1 cellular context compared by ENCODE assay signal in genomic region chr3:49298511-49298910, GRCh38.
TF ChIP-seq lines count a peak whose summit lies in the region.

No MANE protein-coding gene starts in this region.

TF ChIP-seq in HepG2, 621 proteins besides CTCF, POLR2A, EP300 and RAD21 (continued from another document):
- TF ChIP-seq ZNF691 (CRISPR knock-in tag; IDR thresholded peaks at IDR 0.05; ENCODE audit: borderline replicate concordance, low read depth) (no peak), DMTF1 (CRISPR knock-in tag; IDR thresholded peaks at IDR 0.05) (no peak), KAT7 (CRISPR knock-in tag; IDR thresholded peaks at IDR 0.05; ENCODE audit: borderline replicate concordance) (no peak), ZNF777 (CRISPR knock-in tag; IDR thresholded peaks at IDR 0.05) (no peak), ARID5B (CRISPR knock-in tag; IDR thresholded peaks at IDR 0.05) (peak; percentile 50; the same call in 1 of the 2 replicates), ZNF747 (CRISPR knock-in tag; IDR thresholded peaks at IDR 0.05; ENCODE audit: borderline replicate concordance) (no peak), SOX13 (IDR thresholded peaks at IDR 0.05) (no peak), SOX13 (CRISPR knock-in tag; conservative IDR thresholded peaks at IDR 0.05 in 1 of 2, IDR thresholded peaks at IDR 0.05 in 1 of 2) (peak in 1 of 2 experiments; percentile 65; a peak in 1 of 4 replicates), ZNF124 (CRISPR knock-in tag; IDR thresholded peaks at IDR 0.05) (no peak), RARA (CRISPR knock-in tag; IDR thresholded peaks at IDR 0.05) (peak; percentile 62), ZNF687 (CRISPR knock-in tag; IDR thresholded peaks at IDR 0.05) (peak; percentile 53), IKZF4 (CRISPR knock-in tag; IDR thresholded peaks at IDR 0.05; ENCODE audit: borderline replicate concordance, low read depth, not compliant biosample characterization) (no peak), GPBP1L1 (CRISPR knock-in tag; IDR thresholded peaks at IDR 0.05) (no peak), CHD2 (IDR thresholded peaks at IDR 0.05; ENCODE audit: low read depth, low read length) (no peak), JARID2 (CRISPR knock-in tag; IDR thresholded peaks at IDR 0.05; ENCODE audit: insufficient replicate concordance) (no peak), ZNF224 (CRISPR knock-in tag; IDR thresholded peaks at IDR 0.05) (no peak), ZNF629 (CRISPR knock-in tag; conservative IDR thresholded peaks at IDR 0.05) (no peak), TCF7 (IDR thresholded peaks at IDR 0.05; ENCODE audit: low read depth) (no peak), GATAD2A (CRISPR knock-in tag; IDR thresholded peaks at IDR 0.05) (peak; percentile 54; the same call in 1 of the 2 replicates), BRCA1 (CRISPR knock-in tag; IDR thresholded peaks at IDR 0.05) (no peak), DBP (CRISPR knock-in tag; IDR thresholded peaks at IDR 0.05; ENCODE audit: not compliant biosample characterization) (no peak), HMG20A (CRISPR knock-in tag; IDR thresholded peaks at IDR 0.05; ENCODE audit: borderline replicate concordance) (no peak), ARNTL (CRISPR knock-in tag; IDR thresholded peaks at IDR 0.05) (no peak), ZNF274 (CRISPR knock-in tag; IDR thresholded peaks at IDR 0.05) (no peak), ZKSCAN8 (CRISPR knock-in tag; IDR thresholded peaks at IDR 0.05; ENCODE audit: borderline replicate concordance) (no peak), ZBTB46 (CRISPR knock-in tag; IDR thresholded peaks at IDR 0.05; ENCODE audit: borderline replicate concordance) (no peak), ZNF549 (CRISPR knock-in tag; IDR thresholded peaks at IDR 0.05) (no peak), ZNF136 (CRISPR knock-in tag; IDR thresholded peaks at IDR 0.05; ENCODE audit: low read depth) (no peak), SRSF4 (IDR thresholded peaks at IDR 0.05; ENCODE audit: low read depth, low read length, poor library complexity, severe bottlenecking) (no peak), THAP11 (CRISPR knock-in tag; IDR thresholded peaks at IDR 0.05) (no peak), RBM39 (IDR thresholded peaks at IDR 0.05; ENCODE audit: low read depth, low read length, poor library complexity, severe bottlenecking) (no peak), ZBTB43 (CRISPR knock-in tag; conservative IDR thresholded peaks at IDR 0.05) (no peak)
